Comparison of ENCODE assay signal across 33 cellular contexts in the genomic region with DNA sequence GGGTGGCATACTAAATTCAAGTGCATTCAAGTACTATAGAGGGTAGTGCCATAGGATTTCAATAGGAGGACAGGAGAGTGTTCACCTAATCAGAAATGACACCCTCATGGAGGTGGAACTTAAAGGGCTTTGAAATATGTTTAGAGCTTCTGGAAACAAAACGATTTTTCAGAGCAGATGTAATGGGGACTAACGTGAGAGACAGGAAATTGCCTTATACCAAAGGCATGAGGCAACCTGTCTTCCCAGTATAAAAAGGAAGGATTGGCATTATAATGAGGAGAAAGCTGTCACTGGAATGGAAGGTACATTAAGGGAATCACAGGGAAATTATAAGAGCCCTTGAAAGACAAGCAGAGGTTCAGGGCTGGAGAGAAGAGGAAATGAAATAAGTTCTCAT.
"Had no signal": no experiment of that assay in that cellular context is flagged by ENCODE, and none has a peak within 500 bp of the region (broad histone marks: within the 10 kb centered on the region; RNA-seq: fewer than 3 reads in every experiment).

No MANE protein-coding gene starts in this region.

- H2AFZ ChIP-seq: hepatocyte had no signal

- H3K4me1 ChIP-seq: ascending aorta, colonic mucosa, gastroesophageal sphincter had no signal

- H3K27ac ChIP-seq: ascending aorta, brain microvascular endothelial cell, cardiac muscle cell, colonic mucosa, esophagus muscularis mucosa, gastroesophageal sphincter, heart right ventricle, hepatocyte had no signal

- H3K79me2 ChIP-seq: hepatocyte had no signal

- DNase-seq: activated CD4-positive, alpha-beta memory T cell treated with anti-CD3 and anti-CD28 coated beads for 36 hours; activated CD4-positive, alpha-beta T cell treated with anti-CD3 and anti-CD28 coated beads for 36 hours; activated CD4-positive, alpha-beta T cell treated with anti-CD3 and anti-CD28 coated beads, Interleukin-2, amount 10 ng/mL, durations not matched to agents 24 days and 14 days; activated CD4-positive, CD25-positive, alpha-beta regulatory T cell; activated CD4-positive, CD25-positive, alpha-beta regulatory T cell treated with anti-CD3 and anti-CD28 coated beads, Interleukin-2, amount 50 U/mL, for 72 hours; activated CD8-positive, alpha-beta memory T cell treated with anti-CD3 and anti-CD28 coated beads, Interleukin-2, amount 10 ng/mL, durations not matched to agents 7 days and 5 days; activated CD8-positive, alpha-beta memory T cell treated with anti-CD3 and anti-CD28 coated beads, Interleukin-2, amount 50 U/mL, for 4 hours; activated CD8-positive, alpha-beta T cell treated with anti-CD3 and anti-CD28 coated beads, Interleukin-2, amount 10 ng/mL, durations not matched to agents 7 days and 5 days; activated effector memory CD4-positive, alpha-beta T cell treated with anti-CD3 and anti-CD28 coated beads, Interleukin-2, amount 50 U/mL, for 16 hours; activated naive CD4-positive, alpha-beta T cell treated with anti-CD3 and anti-CD28 coated beads for 36 hours; activated naive CD8-positive, alpha-beta T cell treated with anti-CD3 and anti-CD28 coated beads, Interleukin-2, amount 10 ng/mL, durations not matched to agents 7 days and 5 days; activated T-cell treated with anti-CD3 and anti-CD28 coated beads, Interleukin-2, amount 50 U/mL, for 1 hour; activated T-cell treated with anti-CD3 and anti-CD28 coated beads, Interleukin-2, amount 50 U/mL, for 48 hours; brain microvascular endothelial cell; central memory CD4-positive, alpha-beta T cell; cerebellar nuclear complex; colonic mucosa; effector CD8-positive, alpha-beta T cell; erythroblast; foreskin melanocyte; heart right ventricle; T-helper 1 cell; T-helper 17 cell had no signal

- H3K9me3 Mint-ChIP-seq: activated CD4-positive, alpha-beta memory T cell treated with anti-CD3 and anti-CD28 coated beads for 36 hours; activated CD4-positive, alpha-beta T cell treated with anti-CD3 and anti-CD28 coated beads, Interleukin-2, amount 10 ng/mL, durations not matched to agents 24 days and 14 days; activated naive CD4-positive, alpha-beta T cell treated with anti-CD3 and anti-CD28 coated beads for 36 hours; activated T-helper 1 cell treated with anti-CD3 and anti-CD28 coated beads, Interleukin-12 subunit alpha, Interleukin-12 subunit beta, Interleukin-2, Interleukin-4 antibody, amounts not matched to agents 30 ng/mL and 10 ng/mL and 1 ng/mL, durations not matched to agents 14 hours and 24 hours and 36 hours; activated T-helper 2 cell treated with anti-CD3 and anti-CD28 coated beads, Interferon-gamma antibody, Interleukin-2, Interleukin-4, amounts not matched to agents 10 μg/mL and 5 μg/mL and 100 μg/mL, durations not matched to agents 14 hours and 24 hours and 36 hours had no signal

- H3K4me3 ChIP-seq: ascending aorta, cardiac muscle cell, colonic mucosa, esophagus muscularis mucosa, gastroesophageal sphincter, heart right ventricle, hepatocyte had no signal

- H3K9me3 ChIP-seq: ascending aorta, colonic mucosa, esophagus muscularis mucosa, gastroesophageal sphincter, heart right ventricle had no signal

- H3K36me3 ChIP-seq: ascending aorta, brain microvascular endothelial cell, cardiac muscle cell, colonic mucosa, esophagus muscularis mucosa, gastroesophageal sphincter, heart right ventricle had no signal

- H3K36me3 Mint-ChIP-seq: activated CD4-positive, alpha-beta memory T cell treated with anti-CD3 and anti-CD28 coated beads for 36 hours; activated CD8-positive, alpha-beta memory T cell treated with anti-CD3 and anti-CD28 coated beads, Interleukin-2, amount 10 ng/mL, durations not matched to agents 7 days and 5 days; activated naive CD8-positive, alpha-beta T cell treated with anti-CD3 and anti-CD28 coated beads, Interleukin-2, amount 10 ng/mL, durations not matched to agents 7 days and 5 days had no signal

- H3K27me3 ChIP-seq: ascending aorta, brain microvascular endothelial cell, cardiac muscle cell, colonic mucosa, esophagus muscularis mucosa, gastroesophageal sphincter, heart right ventricle, hepatocyte had no signal

- H3K4me1 Mint-ChIP-seq: activated CD4-positive, alpha-beta T cell treated with anti-CD3 and anti-CD28 coated beads, Interleukin-2, amount 10 ng/mL, durations not matched to agents 24 days and 14 days; activated CD8-positive, alpha-beta memory T cell treated with anti-CD3 and anti-CD28 coated beads, Interleukin-2, amount 10 ng/mL, durations not matched to agents 7 days and 5 days; activated naive CD8-positive, alpha-beta T cell treated with anti-CD3 and anti-CD28 coated beads, Interleukin-2, amount 10 ng/mL, durations not matched to agents 7 days and 5 days had no signal

- H3K4me2 ChIP-seq: hepatocyte had no signal

- H3K4me3 Mint-ChIP-seq: activated CD4-positive, alpha-beta memory T cell treated with anti-CD3 and anti-CD28 coated beads for 36 hours; activated CD4-positive, alpha-beta T cell treated with anti-CD3 and anti-CD28 coated beads for 36 hours; activated CD4-positive, alpha-beta T cell treated with anti-CD3 and anti-CD28 coated beads, Interleukin-2, amount 10 ng/mL, durations not matched to agents 24 days and 14 days; activated CD8-positive, alpha-beta memory T cell treated with anti-CD3 and anti-CD28 coated beads, Interleukin-2, amount 10 ng/mL, durations not matched to agents 7 days and 5 days; activated CD8-positive, alpha-beta T cell treated with anti-CD3 and anti-CD28 coated beads, Interleukin-2, amount 10 ng/mL, durations not matched to agents 7 days and 5 days; activated naive CD4-positive, alpha-beta T cell treated with anti-CD3 and anti-CD28 coated beads for 36 hours; activated naive CD8-positive, alpha-beta T cell treated with anti-CD3 and anti-CD28 coated beads, Interleukin-2, amount 10 ng/mL, durations not matched to agents 7 days and 5 days; activated T-helper 1 cell treated with anti-CD3 and anti-CD28 coated beads, Interleukin-12 subunit alpha, Interleukin-12 subunit beta, Interleukin-2, Interleukin-4 antibody, amounts not matched to agents 30 ng/mL and 10 ng/mL and 1 ng/mL, durations not matched to agents 14 hours and 24 hours and 36 hours; T-helper 17 cell had no signal

- FAIRE-seq: endometrium, endothelial cell of umbilical vein had no signal

- H3K27ac Mint-ChIP-seq: activated CD4-positive, alpha-beta memory T cell treated with anti-CD3 and anti-CD28 coated beads for 36 hours; activated CD4-positive, alpha-beta T cell treated with anti-CD3 and anti-CD28 coated beads for 36 hours; activated CD4-positive, alpha-beta T cell treated with anti-CD3 and anti-CD28 coated beads, Interleukin-2, amount 10 ng/mL, durations not matched to agents 24 days and 14 days; activated CD8-positive, alpha-beta memory T cell treated with anti-CD3 and anti-CD28 coated beads, Interleukin-2, amount 10 ng/mL, durations not matched to agents 7 days and 5 days; activated CD8-positive, alpha-beta T cell treated with anti-CD3 and anti-CD28 coated beads, Interleukin-2, amount 10 ng/mL, durations not matched to agents 7 days and 5 days; activated naive CD4-positive, alpha-beta T cell treated with anti-CD3 and anti-CD28 coated beads for 36 hours; activated naive CD4-positive, alpha-beta T cell treated with anti-CD3 and anti-CD28 coated beads, Interleukin-2, amount 50 U/mL, for 72 hours; activated naive CD8-positive, alpha-beta T cell treated with anti-CD3 and anti-CD28 coated beads, Interleukin-2, amount 10 ng/mL, durations not matched to agents 7 days and 5 days; activated T-helper 1 cell treated with anti-CD3 and anti-CD28 coated beads, Interleukin-12 subunit alpha, Interleukin-12 subunit beta, Interleukin-2, Interleukin-4 antibody, amounts not matched to agents 30 ng/mL and 10 ng/mL and 1 ng/mL, durations not matched to agents 14 hours and 24 hours and 36 hours; activated T-helper 2 cell treated with anti-CD3 and anti-CD28 coated beads, Interferon-gamma antibody, Interleukin-2, Interleukin-4, amounts not matched to agents 10 μg/mL and 5 μg/mL and 100 μg/mL, durations not matched to agents 14 hours and 24 hours and 36 hours; T-helper 17 cell had no signal

- H3K27me3 Mint-ChIP-seq: activated CD4-positive, alpha-beta memory T cell treated with anti-CD3 and anti-CD28 coated beads for 36 hours; activated CD4-positive, alpha-beta T cell treated with anti-CD3 and anti-CD28 coated beads for 36 hours; activated CD4-positive, alpha-beta T cell treated with anti-CD3 and anti-CD28 coated beads, Interleukin-2, amount 10 ng/mL, durations not matched to agents 24 days and 14 days; activated CD8-positive, alpha-beta memory T cell treated with anti-CD3 and anti-CD28 coated beads, Interleukin-2, amount 10 ng/mL, durations not matched to agents 7 days and 5 days; activated naive CD8-positive, alpha-beta T cell treated with anti-CD3 and anti-CD28 coated beads, Interleukin-2, amount 10 ng/mL, durations not matched to agents 7 days and 5 days; T-helper 17 cell had no signal
